8 cellular contexts compared by ENCODE assay signal in the genomic region with DNA sequence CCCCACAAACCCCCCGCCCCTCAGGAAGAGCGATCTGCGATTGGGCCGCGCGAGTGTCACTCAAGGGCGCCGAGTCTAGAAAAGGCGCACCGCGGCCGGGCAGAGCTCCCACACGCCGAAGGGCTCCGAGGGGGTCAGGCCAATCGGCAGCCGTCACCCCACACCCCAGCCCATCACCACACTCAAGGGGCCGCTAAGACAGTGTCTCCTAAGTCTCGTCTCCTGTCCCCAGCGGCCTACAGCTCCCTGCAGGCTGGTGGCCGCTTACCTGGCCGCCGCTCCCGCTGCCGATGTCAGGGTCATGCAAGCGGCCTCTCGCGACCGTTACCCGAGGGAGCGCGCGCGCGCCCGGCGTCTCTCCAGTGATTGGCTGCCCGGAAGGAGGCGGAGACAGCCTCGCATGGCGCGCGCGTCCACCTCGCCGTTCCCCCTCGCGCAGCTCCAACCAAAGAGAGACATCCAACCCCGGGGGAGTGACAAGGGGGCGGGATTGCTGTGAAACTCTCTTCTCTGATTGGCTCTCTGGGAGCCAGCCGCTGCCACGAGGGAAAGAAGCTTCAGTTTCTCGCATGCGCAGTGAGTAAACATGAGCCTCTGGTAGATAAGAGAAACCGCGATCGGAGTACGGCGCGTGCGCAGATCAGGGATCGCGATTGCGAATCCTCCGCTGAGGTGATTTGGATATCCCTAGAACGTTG. TPM values are rescaled to one million over a fixed set of nuclear protein-coding genes. Genes with fewer than 3 reads are reported as not detected.
DNase-seq lines count a peak whose midpoint lies in the region; ATAC-seq and TF ChIP-seq lines count a peak whose summit lies in the region.

A gene with protein sequence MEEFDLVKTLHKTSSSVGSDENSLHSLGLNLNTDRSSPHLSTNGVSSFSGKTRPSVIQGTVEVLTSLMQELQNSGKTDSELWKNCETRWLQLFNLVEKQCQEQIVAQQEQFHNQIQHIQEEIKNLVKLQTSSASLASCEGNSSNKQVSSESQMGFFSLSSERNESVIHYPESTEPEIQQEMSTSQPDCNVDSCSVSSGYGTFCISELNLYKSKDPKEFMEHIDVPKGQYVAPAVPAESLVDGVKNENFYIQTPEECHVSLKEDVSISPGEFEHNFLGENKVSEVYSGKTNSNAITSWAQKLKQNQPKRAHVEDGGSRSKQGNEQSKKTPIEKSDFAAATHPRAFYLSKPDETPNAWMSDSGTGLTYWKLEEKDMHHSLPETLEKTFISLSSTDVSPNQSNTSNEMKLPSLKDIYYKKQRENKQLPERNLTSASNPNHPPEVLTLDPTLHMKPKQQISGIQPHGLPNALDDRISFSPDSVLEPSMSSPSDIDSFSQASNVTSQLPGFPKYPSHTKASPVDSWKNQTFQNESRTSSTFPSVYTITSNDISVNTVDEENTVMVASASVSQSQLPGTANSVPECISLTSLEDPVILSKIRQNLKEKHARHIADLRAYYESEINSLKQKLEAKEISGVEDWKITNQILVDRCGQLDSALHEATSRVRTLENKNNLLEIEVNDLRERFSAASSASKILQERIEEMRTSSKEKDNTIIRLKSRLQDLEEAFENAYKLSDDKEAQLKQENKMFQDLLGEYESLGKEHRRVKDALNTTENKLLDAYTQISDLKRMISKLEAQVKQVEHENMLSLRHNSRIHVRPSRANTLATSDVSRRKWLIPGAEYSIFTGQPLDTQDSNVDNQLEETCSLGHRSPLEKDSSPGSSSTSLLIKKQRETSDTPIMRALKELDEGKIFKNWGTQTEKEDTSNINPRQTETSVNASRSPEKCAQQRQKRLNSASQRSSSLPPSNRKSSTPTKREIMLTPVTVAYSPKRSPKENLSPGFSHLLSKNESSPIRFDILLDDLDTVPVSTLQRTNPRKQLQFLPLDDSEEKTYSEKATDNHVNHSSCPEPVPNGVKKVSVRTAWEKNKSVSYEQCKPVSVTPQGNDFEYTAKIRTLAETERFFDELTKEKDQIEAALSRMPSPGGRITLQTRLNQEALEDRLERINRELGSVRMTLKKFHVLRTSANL (minus strand): TSS at position 335 of the 698 bp plus-strand sequence. CDS start 2,777 bp downstream, outside the sequence.
A gene (plus strand): TSS at position 630 of the 698 bp plus-strand sequence. CDS start 20,239 bp downstream, outside the sequence.

- H3K36me3 Mint-ChIP-seq in activated CD4-positive, alpha-beta T cell treated with anti-CD3 and anti-CD28 coated beads, Interleukin-2, amount 10 ng/mL, durations not matched to agents 24 days and 14 days (ENCODE audit: low read depth): peaks cover 31% of the 10 kb centered on the region

- CTCF ChIA-PET in BJ (lab: Yijun Ruan, JAX): interaction anchor here (0.6 to 10.1 kb wide), 8 partner anchors 10 to 681 kb away, joined by 3 to 156 read pairs (median 4); a partner anchor contains a TSS

- H3K4me3 Mint-ChIP-seq in activated CD4-positive, alpha-beta T cell treated with anti-CD3 and anti-CD28 coated beads, Interleukin-2, amount 10 ng/mL, durations not matched to agents 24 days and 14 days: peak within 1 kb of the TSS; percentile 95

- TF ChIP-seq CTCF in BJ (IDR thresholded peaks at IDR 0.05; ENCODE audit: insufficient read depth, low read depth, low read length) (no peak), coronary artery (IDR thresholded peaks at IDR 0.05) (no peak)

- no peaks in the 10 kb centered on the region for H3K27me3 ChIP-seq in BJ (ENCODE audit: control insufficient read depth, insufficient read depth, low read length)

- peak; percentile 98 for DNase-seq in BJ (ENCODE audit: low read depth)
- DNase-seq in NCI-H526 treated with DMSO at 0.1 percent for 48 hours (lab: John Stamatoyannopoulos, UW): peak; percentile 98
- DNase-seq in activated CD4-positive, alpha-beta T cell treated with anti-CD3 and anti-CD28 coated beads, Interleukin-2, amount 10 ng/mL, durations not matched to agents 24 days and 14 days: peak; percentile 100
- DNase-seq in coronary artery (ENCODE audit: low spot score): peak; percentile 99
- peak; percentile 98 to 99 for DNase-seq in left colon
- DNase-seq in stimulated activated CD4-positive, alpha-beta T cell treated with anti-CD3 and anti-CD28 coated beads, Interleukin-1b, Interleukin-23, amount 100 ng/mL, for 48 hours: peak; percentile 99

- H3K9me3 Mint-ChIP-seq in activated CD4-positive, alpha-beta T cell treated with anti-CD3 and anti-CD28 coated beads, Interleukin-2, amount 10 ng/mL, durations not matched to agents 24 days and 14 days: peaks cover 3% of the 10 kb centered on the region

- peak within 1 kb of the TSS; percentile 90 to 93 for H3K27ac ChIP-seq in coronary artery

- H3K4me3 ChIP-seq in BJ (ENCODE audit: low read depth, low read length) (peak within 1 kb of the TSS; percentile 85), coronary artery (peak within 1 kb of the TSS; percentile 93)

- H3K36me3 ChIP-seq in BJ (ENCODE audit: control insufficient read depth, insufficient read depth, low read length): no peaks in the 10 kb centered on the region

- intact Hi-C loops in activated CD4-positive, alpha-beta T cell treated with anti-CD3 and anti-CD28 coated beads, Interleukin-2, amount 10 ng/mL, durations not matched to agents 24 days and 14 days (cut with micrococcal nuclease): loop anchor here (1.0 to 10.0 kb wide), 6 partner anchors 10 to 338 kb away; a partner anchor contains a TSS
- intact Hi-C loops in left colon (cut with DNase I, micrococcal nuclease): loop anchor here in 1 of 2 donors (10.0 kb wide), 2 partner anchors 188 to 248 kb away; a partner anchor contains a TSS

- H3K4me1 Mint-ChIP-seq in activated CD4-positive, alpha-beta T cell treated with anti-CD3 and anti-CD28 coated beads, Interleukin-2, amount 10 ng/mL, durations not matched to agents 24 days and 14 days: peaks cover 48% of the 10 kb centered on the region

- POLR2A ChIA-PET in BJ (lab: Charles Lee): interaction anchor here (0.6 to 1.6 kb wide), 11 partner anchors 9 to 259 kb away, joined by 3 to 5 read pairs (median 4); a partner anchor contains a TSS

- peak; percentile 90 for ATAC-seq in GM19324 (IDR thresholded peaks at IDR 0.05; ENCODE audit: low FRiP score, unreplicated experiment)
- ATAC-seq in HG03469 (IDR thresholded peaks at IDR 0.05; ENCODE audit: unreplicated experiment): peak; percentile 59
- ATAC-seq in left colon: peak; percentile 95

- peaks cover 3% of the 10 kb centered on the region for H3K27me3 Mint-ChIP-seq in activated CD4-positive, alpha-beta T cell treated with anti-CD3 and anti-CD28 coated beads, Interleukin-2, amount 10 ng/mL, durations not matched to agents 24 days and 14 days

- H3K27ac Mint-ChIP-seq in activated CD4-positive, alpha-beta T cell treated with anti-CD3 and anti-CD28 coated beads, Interleukin-2, amount 10 ng/mL, durations not matched to agents 24 days and 14 days: peak within 1 kb of the TSS; percentile 99

RNA-seq across cellular contexts. Expression of the first gene that starts in this region (rescaled TPM):
- 7.6 and 13.1 TPM in 2 replicates for polyA plus RNA-seq in BJ (2011; rRNA removed)
- 8.6 and 11.8 TPM in 2 replicates for polyA minus RNA-seq in BJ (2011; rRNA and poly(A)+ RNA removed)
- total RNA-seq in activated CD4-positive, alpha-beta T cell treated with anti-CD3 and anti-CD28 coated beads, Interleukin-2, amount 10 ng/mL, durations not matched to agents 24 days and 14 days: 87.1 and 90.3 TPM in 2 replicates
- total RNA-seq in left colon: 10 to 100 TPM; 12.3 to 19.8 TPM

RNA-seq across cellular contexts. Expression of the second gene that starts in this region (rescaled TPM):
- 11.6 and 12.7 TPM in 2 replicates for polyA plus RNA-seq in BJ (2011; rRNA removed)
- polyA minus RNA-seq in BJ (2011; rRNA and poly(A)+ RNA removed): 11.5 and 18.1 TPM in 2 replicates
- total RNA-seq in activated CD4-positive, alpha-beta T cell treated with anti-CD3 and anti-CD28 coated beads, Interleukin-2, amount 10 ng/mL, durations not matched to agents 24 days and 14 days: 30.3 and 30.5 TPM in 2 replicates
- total RNA-seq in left colon: 1 to 10 TPM; 9.2 to 9.6 TPM

Comparison
In these comparisons a context has a peak if more than half of its experiments do, and no peak if none do; other contexts are left out.
1. Peak in every context shown above with its lines: DNase-seq, ATAC-seq, H3K4me3 ChIP-seq and H3K27ac ChIP-seq.